21 cellular contexts compared by ENCODE assay signal in genomic region chr21:40719615-40720014, GRCh38.
DNase-seq lines count a peak whose midpoint lies in the region; ATAC-seq, FAIRE-seq and TF ChIP-seq lines count a peak whose summit lies in the region.
"Had no signal": no experiment of that assay in that cellular context is flagged by ENCODE, and none has a peak within 500 bp of the region (broad histone marks: within the 10 kb centered on the region; RNA-seq: fewer than 3 reads in every experiment).

No MANE protein-coding gene starts in this region.

- no peak overlapping the region for H2BK12ac ChIP-seq in H9 (ENCODE audit: insufficient read length, low read depth, low read length)

- no peak overlapping the region for H3K14ac ChIP-seq in H9 (ENCODE audit: insufficient read depth, low read length)

- no CpG with 5 or more reads among the region's 1 CpG for WGBS in H9 (ENCODE audit: extremely low coverage, insufficient read length, low lambda C conversion rate)
- WGBS in heart left ventricle, 4 donors: 72 to 85% (median 81%) methylated on average over 1 of the region's 1 CpG

- H2AFZ ChIP-seq in H9 (ENCODE audit: low read length) (no peak overlapping the region), OCI-LY3 (ENCODE audit: low read depth, low read length) (no peak overlapping the region), keratinocyte (ENCODE audit: control insufficient read depth, low read length) (no peak overlapping the region)

- no peak overlapping the region for H2BK5ac ChIP-seq in H9 (ENCODE audit: insufficient read length, low read length)

- dilution Hi-C loops in keratinocyte (cut with MboI; ENCODE audit: extremely low pct_ligation_motif_present, low sequenced_read_pairs): no loop called here

- peaks cover 2% of the 10 kb centered on the region for H3K27me3 Mint-ChIP-seq in H9 (ENCODE audit: low read depth)
- H3K27me3 Mint-ChIP-seq: T-cell had no signal

- H3K79me2 ChIP-seq in H9 (ENCODE audit: insufficient read depth, low read length): no peaks in the 10 kb centered on the region
- no peaks in the 10 kb centered on the region for H3K79me2 ChIP-seq in OCI-LY3 (ENCODE audit: low read length)
- H3K79me2 ChIP-seq in keratinocyte (ENCODE audit: control insufficient read depth, insufficient read depth, low read length): no peaks in the 10 kb centered on the region

- FAIRE-seq in keratinocyte (lab: Jason Lieb, UNC): no peak
- FAIRE-seq: GM12878 had no signal

- H2AK5ac ChIP-seq in H9 (ENCODE audit: insufficient read length, low read length): no peak overlapping the region

- no peak overlapping the region for H2BK120ac ChIP-seq in H9 (ENCODE audit: low read depth, low read length, poor library complexity, severe bottlenecking)

- no peak for TF ChIP-seq POLR2A in heart left ventricle (IDR thresholded peaks at IDR 0.05)

- no peak overlapping the region for H4K5ac ChIP-seq in H9 (ENCODE audit: insufficient read length, low read depth, low read length)

- no peak overlapping the region for H3K4me2 ChIP-seq in H9 (ENCODE audit: insufficient read depth, insufficient read length, low read length)
- H3K4me2 ChIP-seq in OCI-LY3 (ENCODE audit: low read length): no peak overlapping the region
- H3K4me2 ChIP-seq in keratinocyte (ENCODE audit: control insufficient read depth, extremely low read depth, insufficient read depth, low read depth, low read length): no peak overlapping the region

- no peak overlapping the region for H3K23ac ChIP-seq in H9 (ENCODE audit: insufficient read length, low read depth, low read length)

- H4K8ac ChIP-seq in H9 (replicated peaks; ENCODE audit: insufficient read length, low read depth, low read length): no peak overlapping the region

- peaks cover 5 to 26% (median 14%) of the 10 kb centered on the region in 3 experiments for H3K36me3 Mint-ChIP-seq in H9 (ENCODE audit: insufficient read depth in 1 of 3, low read depth in 3 of 3)
- H3K36me3 Mint-ChIP-seq: CD8-positive, alpha-beta T cell; T-cell had no signal

- H3K23me2 ChIP-seq in H9 (ENCODE audit: insufficient read length, low read depth, low read length, poor library complexity, severe bottlenecking): no peaks in the 10 kb centered on the region

- no peaks in the 10 kb centered on the region for H4K20me1 ChIP-seq in H9 (ENCODE audit: control insufficient read depth, insufficient read depth, insufficient read length)
- H4K20me1 ChIP-seq in OCI-LY3 (ENCODE audit: insufficient read depth, low read length): no peaks in the 10 kb centered on the region
- H4K20me1 ChIP-seq in keratinocyte (ENCODE audit: control insufficient read depth, extremely low read depth, insufficient read depth, low read length): no peaks in the 10 kb centered on the region

- H3K9me3 Mint-ChIP-seq in H9: peaks cover 21 to 24% of the 10 kb centered on the region in 2 experiments

- no peaks in the 10 kb centered on the region for H3K4me1 ChIP-seq in H9 (ENCODE audit: insufficient read depth, low read length)
- peaks cover 8% of the 10 kb centered on the region for H3K4me1 ChIP-seq in OCI-LY3 (ENCODE audit: low read length)
- H3K4me1 ChIP-seq in keratinocyte (ENCODE audit: control insufficient read depth, extremely low read depth, insufficient read depth, low read length): peaks cover 4% of the 10 kb centered on the region
- H3K4me1 ChIP-seq in heart left ventricle: no peaks in the 10 kb centered on the region
- H3K4me1 ChIP-seq: SJSA1 had no signal

- no peaks in the 10 kb centered on the region for H3K9me1 ChIP-seq in keratinocyte (ENCODE audit: control insufficient read depth, extremely low read depth, insufficient read depth, low read length)

- intact Hi-C loops in heart left ventricle (cut with DNase I): no loop called here

- H3K27ac ChIP-seq in H9 (ENCODE audit: insufficient read length, low read depth, low read length) (no peak overlapping the region), OCI-LY3 (ENCODE audit: low read length) (no peak overlapping the region), keratinocyte (ENCODE audit: control insufficient read depth, insufficient read depth, low read length) (no peak overlapping the region), heart left ventricle (no peak overlapping the region)
- H3K27ac ChIP-seq: SJSA1 had no signal

- no peak overlapping the region for H3K27ac Mint-ChIP-seq in H9
- H3K27ac Mint-ChIP-seq: CD8-positive, alpha-beta T cell; T-cell had no signal

- no peak overlapping the region for H3K56ac ChIP-seq in H9 (ENCODE audit: insufficient read length, low read depth, low read length)

- H3K9me3 ChIP-seq in H9 (ENCODE audit: control insufficient read depth, low read depth, low read length) (no peaks in the 10 kb centered on the region), OCI-LY3 (ENCODE audit: insufficient read depth, low read length) (no peaks in the 10 kb centered on the region), keratinocyte (ENCODE audit: control insufficient read depth, low read depth, low read length) (no peaks in the 10 kb centered on the region), heart left ventricle (peaks cover 0 to 24% (median 8%) of the 10 kb centered on the region in 12 donors)

- H3K4me3 Mint-ChIP-seq in H9: no peak overlapping the region
- H3K4me3 Mint-ChIP-seq: CD8-positive, alpha-beta T cell; T-cell had no signal

- H3K36me3 ChIP-seq in OCI-LY3 (replicated peaks; ENCODE audit: low read depth, low read length) (no peaks in the 10 kb centered on the region), keratinocyte (ENCODE audit: control insufficient read depth in 2 of 2, extremely low read depth in 1 of 2, insufficient read depth in 2 of 2, low read length in 2 of 2) (no peaks in the 10 kb centered on the region), heart left ventricle (no peaks in the 10 kb centered on the region)
- H3K36me3 ChIP-seq: MG63, SJSA1 had no signal

- no peak overlapping the region for H2BK15ac ChIP-seq in H9 (ENCODE audit: low read depth, low read length)

- H3K4me3 ChIP-seq in OCI-LY3 (ENCODE audit: low read length) (no peak overlapping the region), keratinocyte (ENCODE audit: control insufficient read depth in 2 of 3, extremely low read depth in 1 of 3, insufficient read depth in 2 of 3, low read depth in 1 of 3, low read length in 3 of 3) (no peak overlapping the region), heart left ventricle (no peak overlapping the region)
- H3K4me3 ChIP-seq: GM12878, MG63, SJSA1 had no signal

- H3K18ac ChIP-seq in H9 (ENCODE audit: insufficient read length, low read depth, low read length): no peak overlapping the region

- no peak overlapping the region for H3T11ph ChIP-seq in H9 (ENCODE audit: low read length)

- no peaks in the 10 kb centered on the region for H3K27me3 ChIP-seq in H9 (ENCODE audit: insufficient read depth, low read length)
- no peaks in the 10 kb centered on the region for H3K27me3 ChIP-seq in OCI-LY3 (ENCODE audit: low read depth, low read length)
- H3K27me3 ChIP-seq in keratinocyte (ENCODE audit: control insufficient read depth, extremely low read depth, insufficient read depth, low read length): no peaks in the 10 kb centered on the region
- H3K27me3 ChIP-seq in heart left ventricle: no peaks in the 10 kb centered on the region
- H3K27me3 ChIP-seq: SJSA1 had no signal

- H3K9ac ChIP-seq in H9 (ENCODE audit: extremely low read depth, insufficient read length, low read length): no peak overlapping the region
- no peak overlapping the region for H3K9ac ChIP-seq in OCI-LY3 (ENCODE audit: low read length)
- H3K9ac ChIP-seq in keratinocyte (ENCODE audit: control insufficient read depth, extremely low read depth, insufficient read depth, low read length): no peak overlapping the region

- peak; percentile 52 for DNase-seq in NCI-H1092 treated with DMSO at 0.1 percent for 48 hours (lab: John Stamatoyannopoulos, UW)
- DNase-seq in NCI-H1092 (lab: John Stamatoyannopoulos, UW): no peak
- no peak for DNase-seq in H9
- DNase-seq in keratinocyte (ENCODE audit: low read depth, low spot score): no peak
- DNase-seq in heart left ventricle: no peak
- no peak for DNase-seq in activated naive CD4-positive, alpha-beta T cell (lab: John Stamatoyannopoulos, UW)
- DNase-seq: CD8-positive, alpha-beta T cell; GDM1; KG1; MG63; NCI-H1105 treated with DMSO at 0.1 percent for 48 hours; NCI-H1694 treated with DMSO at 0.1 percent for 48 hours; NCI-H2171; NCI-H446 treated with DMSO at 0.1 percent for 48 hours; NCI-H82; T-cell; T-helper 9 cell had no signal

- peak; percentile 46; the same call in 2 of the 3 replicates for TF ChIP-seq CTCF in H9 (conservative IDR thresholded peaks at IDR 0.05)
- TF ChIP-seq CTCF in OCI-LY3 (IDR thresholded peaks at IDR 0.05; ENCODE audit: low read depth, low read length): peak; percentile 28; the same call in 1 of the 2 replicates
- peak; percentile 16 to 59 (median 33) for TF ChIP-seq CTCF in keratinocyte (optimal IDR thresholded peaks at IDR 0.05 in 1 of 3, IDR thresholded peaks at IDR 0.05 in 1 of 3, conservative IDR thresholded peaks at IDR 0.05 in 1 of 3; ENCODE audit: extremely low read depth in 1 of 3, insufficient read depth in 2 of 3, low read length in 3 of 3)
- no peak for TF ChIP-seq CTCF in heart left ventricle (IDR thresholded peaks at IDR 0.05)

- peaks cover 4% of the 10 kb centered on the region in 2 experiments; a peak in 3 of 4 replicates for H3K4me1 Mint-ChIP-seq in H9
- H3K4me1 Mint-ChIP-seq: T-cell had no signal

- ATAC-seq in heart left ventricle (no peak), GM21529 (IDR thresholded peaks at IDR 0.05; ENCODE audit: unreplicated experiment) (no peak)
- ATAC-seq: CD8-positive, alpha-beta T cell; GM12878; T-cell had no signal

- no peak overlapping the region for H4K91ac ChIP-seq in H9 (ENCODE audit: insufficient read length, low read depth, low read length)

- H3K4ac ChIP-seq in H9 (ENCODE audit: low read depth, low read length): no peak overlapping the region

- H2BK20ac ChIP-seq in H9 (ENCODE audit: low read depth, low read length, poor library complexity, severe bottlenecking): no peak overlapping the region

- H3K79me1 ChIP-seq in H9 (ENCODE audit: insufficient read depth, low read depth, low read length, poor library complexity, severe bottlenecking): no peaks in the 10 kb centered on the region

Comparison
In these comparisons a context has a peak if more than half of its experiments do, and no peak if none do; other contexts are left out.
1. CTCF ChIP-seq: peak in H9 (single experiment), OCI-LY3 (single experiment) and keratinocyte (3 of 3); none in heart left ventricle (0 of 12).